Comparison of ENCODE assay signal across 15 cellular contexts in genomic region chr11:132623496-132623895, GRCh38.
DNase-seq lines count a peak whose midpoint lies in the region; ATAC-seq and TF ChIP-seq lines count a peak whose summit lies in the region.
"Had no signal": no experiment of that assay in that cellular context is flagged by ENCODE, and none has a peak within 500 bp of the region (broad histone marks: within the 10 kb centered on the region; RNA-seq: fewer than 3 reads in every experiment).

No MANE protein-coding gene starts in this region.

- ATAC-seq in HG02759 (IDR thresholded peaks at IDR 0.05; ENCODE audit: unreplicated experiment) = no peak
- ATAC-seq: CD8-positive, alpha-beta T cell had no signal

- no peak overlapping the region for H3K4me3 ChIP-seq in brain microvascular endothelial cell (ENCODE audit: low read depth, low read length)
- H3K4me3 ChIP-seq: BLaER1, PC-9 had no signal

- peaks cover 3% of the 10 kb centered on the region for H3K27me3 Mint-ChIP-seq in type B pancreatic cell

- TF ChIP-seq CTCF in type B pancreatic cell (conservative IDR thresholded peaks at IDR 0.05) (no peak), brain microvascular endothelial cell (IDR thresholded peaks at IDR 0.05; ENCODE audit: low read depth, low read length, missing control alignments) (no peak)

- H3K4me3 Mint-ChIP-seq in type B pancreatic cell = no peak overlapping the region
- H3K4me3 Mint-ChIP-seq: CD8-positive, alpha-beta T cell; T-helper 2 cell treated with Interferon-gamma antibody and Interleukin-4, amounts not matched to agents 5 μg/mL and 100 μg/mL, for 36 hours had no signal

- peak overlapping the region; percentile 15 for H3K27ac Mint-ChIP-seq in type B pancreatic cell
- H3K27ac Mint-ChIP-seq: CD8-positive, alpha-beta T cell; T-helper 2 cell treated with Interferon-gamma antibody and Interleukin-4, amounts not matched to agents 5 μg/mL and 100 μg/mL, for 36 hours had no signal

- no peaks in the 10 kb centered on the region for H3K36me3 Mint-ChIP-seq in type B pancreatic cell
- H3K36me3 Mint-ChIP-seq: CD8-positive, alpha-beta T cell had no signal

- in situ Hi-C loops in brain microvascular endothelial cell (cut with HindIII; ENCODE audit: low pct_ligation_motif_present, low sequenced_read_pairs) = no loop called here

- peaks cover 15% of the 10 kb centered on the region for H3K4me1 Mint-ChIP-seq in type B pancreatic cell (ENCODE audit: unreplicated experiment)

- H3K27ac ChIP-seq in brain microvascular endothelial cell = no peak overlapping the region
- H3K27ac ChIP-seq: BLaER1, PC-9 had no signal

- peaks cover 4% of the 10 kb centered on the region for H3K9me3 Mint-ChIP-seq in type B pancreatic cell
- H3K9me3 Mint-ChIP-seq: CD8-positive, alpha-beta T cell had no signal

- no peaks in the 10 kb centered on the region for H3K36me3 ChIP-seq in brain microvascular endothelial cell (replicated peaks)
- H3K36me3 ChIP-seq: BLaER1 had no signal

- no peaks in the 10 kb centered on the region for H3K27me3 ChIP-seq in brain microvascular endothelial cell (replicated peaks)
- H3K27me3 ChIP-seq: BLaER1 had no signal

- DNase-seq in DMS53 (lab: John Stamatoyannopoulos, UW) (peak; percentile 37), DMS53 treated with DMSO at 0.1 percent for 48 hours (lab: John Stamatoyannopoulos, UW; ENCODE audit: unreplicated experiment) (no peak), NCI-H1105 treated with DMSO at 0.1 percent for 48 hours (lab: John Stamatoyannopoulos, UW) (peak; percentile 93), NCI-H748 (lab: John Stamatoyannopoulos, UW; ENCODE audit: unreplicated experiment) (peak; percentile 81), type B pancreatic cell (ENCODE audit: extremely low spot score, unreplicated experiment) (no peak), brain microvascular endothelial cell (no peak)
- no peak for DNase-seq in activated CD4-positive, alpha-beta T cell treated with anti-CD3 and anti-CD28 coated beads for 4 hours
- DNase-seq: CD8-positive, alpha-beta T cell; NCI-H1417 treated with DMSO at 0.1 percent for 48 hours; NCI-H2029 treated with DMSO at 0.1 percent for 48 hours; NCI-H82; PC-9 had no signal

Comparison
In these comparisons a context has a peak if more than half of its experiments do, and no peak if none do; other contexts are left out.
1. DNase-seq: peak in DMS53 (single experiment), NCI-H1105 treated with DMSO at 0.1 percent for 48 hours (single experiment) and NCI-H748 (single experiment); none in DMS53 treated with DMSO at 0.1 percent for 48 hours (single experiment), type B pancreatic cell (single experiment), brain microvascular endothelial cell (single experiment) and activated CD4-positive, alpha-beta T cell treated with anti-CD3 and anti-CD28 coated beads for 4 hours (0 of 2).